ENCODE assay signal across 8 cellular contexts in genomic region chr14:81401420-81402122, GRCh38. TPM values are rescaled to one million over a fixed set of nuclear protein-coding genes. Genes with fewer than 3 reads are reported as not detected.
DNase-seq lines count a peak whose midpoint lies in the region; ATAC-seq and TF ChIP-seq lines count a peak whose summit lies in the region.

No MANE protein-coding gene starts in this region.

- H3K27me3 ChIP-seq in prostate gland (replicated peaks; ENCODE audit: insufficient read depth): no peaks in the 10 kb centered on the region

- intact Hi-C loops in prostate gland (cut with DNase I): no loop called here

- in situ Hi-C loops in astrocyte of the spinal cord (cut with HindIII; ENCODE audit: low sequenced_read_pairs): no loop called here

- no peak overlapping the region for H3K4me3 ChIP-seq in astrocyte of the spinal cord (ENCODE audit: low read depth, low read length)
- H3K4me3 ChIP-seq in retinal pigment epithelial cell (ENCODE audit: low read length): peak overlapping the region; percentile 9
- no peak overlapping the region for H3K4me3 ChIP-seq in prostate gland

- ATAC-seq in GM18511 (IDR thresholded peaks at IDR 0.05; ENCODE audit: unreplicated experiment) (peak; percentile 67), HG03342 (IDR thresholded peaks at IDR 0.05; ENCODE audit: unreplicated experiment) (peak; percentile 51)

- H3K27ac ChIP-seq in prostate gland: peak overlapping the region in 1 of 2 donors; percentile 19

- H3K4me1 ChIP-seq in prostate gland (replicated peaks): peaks cover 6% of the 10 kb centered on the region

- no peaks in the 10 kb centered on the region for H3K9me3 ChIP-seq in prostate gland

- 95% methylated on average over 2 of the region's 2 CpGs for WGBS in prostate gland

- TF ChIP-seq CTCF in astrocyte of the spinal cord (IDR thresholded peaks at IDR 0.05; ENCODE audit: low read depth, low read length): no peak
- TF ChIP-seq CTCF in retinal pigment epithelial cell (conservative IDR thresholded peaks at IDR 0.05; ENCODE audit: low read depth, low read length): no peak
- TF ChIP-seq CTCF in prostate gland (IDR thresholded peaks at IDR 0.05): no peak

- H3K36me3 ChIP-seq in prostate gland: no peaks in the 10 kb centered on the region

- no peak for TF ChIP-seq POLR2A in prostate gland (IDR thresholded peaks at IDR 0.05)

- DNase-seq in astrocyte of the spinal cord (ENCODE audit: low read depth, low spot score) (peak; percentile 97), retinal pigment epithelial cell (ENCODE audit: low read depth) (peak; percentile 93), prostate gland (ENCODE audit: low spot score) (no peak), middle frontal gyrus (ENCODE audit: extremely low spot score, low spot score) (no peak), NCI-H2196 (lab: John Stamatoyannopoulos, UW; ENCODE audit: unreplicated experiment) (no peak), islet precursor cell (no peak)

RNA-seq across cellular contexts. Expression of gene STON2, which starts 1.4 kb away (rescaled TPM):
- 10 to 100 TPM; 12.7 to 23.8 TPM for total RNA-seq in prostate gland

Comparison
In these comparisons a context has a peak if more than half of its experiments do, and no peak if none do; other contexts are left out.
1. DNase-seq: peak in astrocyte of the spinal cord (single experiment) and retinal pigment epithelial cell (single experiment); none in prostate gland (single experiment), middle frontal gyrus (single experiment), NCI-H2196 (single experiment) and islet precursor cell (single experiment).